In genomic region chr14:96584199-96584906, GRCh38 we compare ENCODE assay signal across 1 cellular context.
TF ChIP-seq lines count a peak whose summit lies in the region.

No MANE protein-coding gene starts in this region.

TF ChIP-seq in HEK293, 187 proteins besides CTCF, POLR2A, EP300 and RAD21 (continued from another document):
- TF ChIP-seq ZBTB6 (tag by site-specific recombination; IDR thresholded peaks at IDR 0.05), result no peak
TF ChIP-seq in HEK293: peak in this region for 7.
